ENCODE assay signal across 11 cellular contexts in the genomic region with DNA sequence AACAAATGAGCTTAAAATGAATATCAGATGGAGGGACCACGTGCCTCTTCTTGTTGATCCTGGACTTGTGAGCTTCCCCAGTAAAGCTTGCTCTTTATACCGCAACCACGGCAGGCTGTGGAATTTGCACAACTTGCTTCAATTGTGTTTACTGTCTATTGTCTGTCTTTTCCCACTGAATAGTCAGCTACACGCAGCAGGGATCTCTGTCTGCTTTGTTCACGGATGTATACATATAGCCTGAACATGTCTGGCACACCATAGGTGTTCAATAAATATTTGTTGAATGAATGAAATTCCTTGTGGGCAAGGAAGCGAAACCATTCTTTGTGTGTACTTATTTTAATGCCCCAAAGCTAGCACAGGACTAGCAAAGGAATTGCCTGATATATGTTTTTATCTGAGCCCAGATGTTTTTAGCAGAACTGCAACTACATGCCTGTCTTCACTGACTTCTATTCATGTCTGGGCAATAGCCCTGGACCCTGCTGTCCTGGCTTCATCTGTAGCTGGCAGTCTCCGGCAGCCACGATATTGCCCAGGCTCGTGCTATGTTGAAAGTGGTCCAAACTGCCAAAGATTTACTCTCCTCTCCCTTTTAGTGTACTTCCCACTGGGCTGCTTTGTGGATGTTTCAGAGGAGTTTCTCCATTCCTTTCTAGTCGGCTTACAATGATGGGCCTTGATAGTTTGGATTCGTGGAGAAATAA. TPM values are rescaled to one million over a fixed set of nuclear protein-coding genes. Genes with fewer than 3 reads are reported as not detected.
A peak's percentile ranks its signal among the peaks of the same experiment; 100 is the strongest.
DNase-seq lines count a peak whose midpoint lies in the region; ATAC-seq and TF ChIP-seq lines count a peak whose summit lies in the region.
"Had no signal": no experiment of that assay in that cellular context is flagged by ENCODE, and none has a peak within 500 bp of the region (broad histone marks: within the 10 kb centered on the region; RNA-seq: fewer than 3 reads in every experiment).

No MANE protein-coding gene starts in this region.

- H3K14ac ChIP-seq in trophoblast cell (ENCODE audit: low read length), result no peak overlapping the region

- H3K36me3 ChIP-seq in Panc1 (ENCODE audit: control insufficient read depth, insufficient read depth, low read length), result no peaks in the 10 kb centered on the region; the same call in 1 of the 2 replicates
- no peaks in the 10 kb centered on the region for H3K36me3 ChIP-seq in trophoblast cell (ENCODE audit: control insufficient read depth in 1 of 2, insufficient read depth in 2 of 2, low read length in 2 of 2)

- H3K4me3 ChIP-seq in Panc1 (ENCODE audit: low read depth in 2 of 2, low read length in 2 of 2) (no peak overlapping the region), trophoblast cell (ENCODE audit: low read depth, low read length) (no peak overlapping the region)

- in situ Hi-C loops in Panc1 (cut with HindIII; ENCODE audit: low pct_unique_long_range_greater_than_20kb, low sequenced_read_pairs), result no loop called here

- DNase-seq in EL (peak; percentile 14), Panc1 (ENCODE audit: low read depth, low spot score) (no peak), epithelial cell of prostate (ENCODE audit: low read depth, low spot score) (peak; percentile 27), trophoblast cell (no peak), NCI-H82 (lab: John Stamatoyannopoulos, UW) (no peak)
- DNase-seq in activated CD4-positive, alpha-beta T cell treated with anti-CD3 and anti-CD28 coated beads for 4 hours, result no peak
- DNase-seq: activated CD8-positive, alpha-beta memory T cell treated with anti-CD3 and anti-CD28 coated beads for 24 hours; NCI-H510A treated with DMSO at 0.1 percent for 48 hours; stimulated activated naive CD8-positive, alpha-beta T cell treated with anti-CD3 and anti-CD28 coated beads, Interleukin-15, Interleukin-2, amounts not matched to agents 100 U/mL and 50 U/mL, for 24 hours had no signal

- H4K8ac ChIP-seq in trophoblast cell (ENCODE audit: low read depth, low read length), result no peak overlapping the region

- no peak overlapping the region for H2AFZ ChIP-seq in trophoblast cell (ENCODE audit: insufficient read depth, low read length, poor library complexity)

- POLR2A ChIA-PET in Panc1 (lab: Charles Lee), result interaction anchor here (1.0 kb wide), 1 partner anchor 30 kb away, joined by 3 read pairs; a partner anchor contains a TSS

- CTCF ChIA-PET in Panc1 (lab: Charles Lee), result no interaction called here

- H3K79me2 ChIP-seq in trophoblast cell (ENCODE audit: control insufficient read depth, insufficient read depth, low read length, poor library complexity), result no peaks in the 10 kb centered on the region

- WGBS in trophoblast cell (ENCODE audit: extremely low coverage, insufficient coverage, insufficient read length), result no CpG with 5 or more reads among the region's 11 CpGs

- no peak overlapping the region for H3K4me2 ChIP-seq in trophoblast cell (ENCODE audit: low read length)

- peaks cover 11% of the 10 kb centered on the region for H3K79me1 ChIP-seq in trophoblast cell (ENCODE audit: low read length)

- no peak overlapping the region for H4K91ac ChIP-seq in trophoblast cell (ENCODE audit: low read depth, low read length)

- H3K9me3 ChIP-seq in Panc1 (ENCODE audit: control insufficient read depth, insufficient read depth, low read depth, low read length) (no peaks in the 10 kb centered on the region), trophoblast cell (ENCODE audit: insufficient read depth, low read depth, low read length) (no peaks in the 10 kb centered on the region)

- BruUV-seq in Panc1 (replicated peaks; lab: Mats Ljungman, UMichigan), result no TSS peak

- peak overlapping the region; percentile 41 for H2BK120ac ChIP-seq in trophoblast cell (ENCODE audit: insufficient read depth, low read length, poor library complexity)

- H2BK5ac ChIP-seq in trophoblast cell (ENCODE audit: low read depth, low read length, poor library complexity), result no peak overlapping the region

- H3K27ac ChIP-seq in Panc1 (ENCODE audit: low read length) (no peak overlapping the region), epithelial cell of prostate (peak overlapping the region; percentile 79), trophoblast cell (ENCODE audit: low read depth, low read length) (no peak overlapping the region)

- H2AK5ac ChIP-seq in trophoblast cell (ENCODE audit: low read length), result no peak overlapping the region

- H3K4me1 ChIP-seq in Panc1 (ENCODE audit: control insufficient read depth, insufficient read depth, low read length), result peaks cover 15% of the 10 kb centered on the region
- H3K4me1 ChIP-seq in trophoblast cell (ENCODE audit: control insufficient read depth in 1 of 2, insufficient read depth in 2 of 2, low read length in 2 of 2), result peaks cover 10 to 12% of the 10 kb centered on the region in 2 experiments

- intact Hi-C loops in Panc1 (cut with micrococcal nuclease; ENCODE audit: unreplicated experiment), result no loop called here

- ATAC-seq in Panc1 (peak; percentile 50; the same call in 1 of the 2 replicates), GM21576 (IDR thresholded peaks at IDR 0.05; ENCODE audit: unreplicated experiment) (no peak), GM21423 (IDR thresholded peaks at IDR 0.05; ENCODE audit: unreplicated experiment) (no peak)
- ATAC-seq: stimulated activated naive CD8-positive, alpha-beta T cell treated with anti-CD3 and anti-CD28 coated beads, Interleukin-15, Interleukin-2, amounts not matched to agents 100 U/mL and 50 U/mL, for 24 hours had no signal

- H3K27me3 ChIP-seq in Panc1 (ENCODE audit: control insufficient read depth, insufficient read depth, low read length), result no peaks in the 10 kb centered on the region
- H3K27me3 ChIP-seq in trophoblast cell (ENCODE audit: insufficient read depth, low read length), result no peaks in the 10 kb centered on the region

- H2BK12ac ChIP-seq in trophoblast cell (ENCODE audit: low read length), result peak overlapping the region; percentile 11

- H4K12ac ChIP-seq in trophoblast cell (ENCODE audit: low read depth, low read length), result no peak overlapping the region

- no peak overlapping the region for H3K23ac ChIP-seq in trophoblast cell (ENCODE audit: low read length)

- no peak for TF ChIP-seq CTCF in Panc1 (IDR thresholded peaks at IDR 0.05)

- no peak overlapping the region for H3K4ac ChIP-seq in trophoblast cell (ENCODE audit: low read depth, low read length)

- H3K9ac ChIP-seq in trophoblast cell (ENCODE audit: low read length), result no peak overlapping the region

- H3K18ac ChIP-seq in trophoblast cell (ENCODE audit: low read length), result no peak overlapping the region

RNA-seq across cellular contexts. Expression of a gene that starts 29.9 kb away (rescaled TPM):
- total RNA-seq in Panc1 (2021; ENCODE audit: unreplicated experiment), result 54.3 TPM
- 15.1 TPM for polyA plus RNA-seq in Panc1 (2012; ENCODE audit: insufficient read length)
- polyA plus RNA-seq in trophoblast cell (2013), result 271 and 280 TPM in 2 replicates

Comparison
In these comparisons a context has a peak if more than half of its experiments do, and no peak if none do; other contexts are left out.
1. DNase-seq: peak in EL (single experiment) and epithelial cell of prostate (single experiment); none in Panc1 (single experiment), trophoblast cell (0 of 2), NCI-H82 (single experiment) and activated CD4-positive, alpha-beta T cell treated with anti-CD3 and anti-CD28 coated beads for 4 hours (0 of 2).